Comparison of ENCODE assay signal across 8 cellular contexts in the genomic region with DNA sequence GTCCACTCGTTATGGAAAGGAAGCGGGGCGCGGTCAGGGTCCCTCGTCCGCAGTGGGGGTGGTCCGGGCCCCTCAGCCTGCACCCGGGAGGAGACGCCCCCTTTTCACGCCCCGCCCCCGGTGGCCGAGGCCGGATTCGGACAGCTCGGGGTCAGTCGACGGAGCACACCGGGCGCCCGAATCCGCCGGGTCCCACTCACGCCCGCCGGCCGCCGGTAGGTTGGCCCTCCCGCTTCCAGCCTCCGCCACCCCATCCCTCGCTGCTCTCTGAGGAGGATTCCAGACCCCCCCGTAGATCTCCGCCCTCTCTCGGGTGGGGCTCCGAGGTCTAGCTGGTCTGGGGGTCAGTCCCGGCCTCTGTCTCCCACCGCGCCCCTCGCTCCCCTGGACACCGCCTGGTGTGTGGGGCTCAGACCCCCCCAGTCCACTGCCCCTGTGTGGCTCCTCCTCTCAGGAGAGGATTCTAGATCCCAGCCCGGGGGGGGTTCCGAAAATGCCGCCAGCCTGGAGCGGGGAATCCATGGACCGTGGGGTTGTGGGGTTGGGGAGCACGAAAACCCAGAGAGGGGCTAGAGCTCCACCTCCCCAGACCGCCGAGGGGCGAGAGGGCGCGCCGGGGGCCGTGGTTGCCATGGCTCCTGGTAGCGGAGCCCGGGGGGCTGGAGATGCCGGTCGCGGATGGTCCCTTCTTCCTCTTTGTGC. TPM values are rescaled to one million over a fixed set of nuclear protein-coding genes. Genes with fewer than 3 reads are reported as not detected.
A peak's percentile ranks its signal among the peaks of the same experiment; 100 is the strongest.
DNase-seq lines count a peak whose midpoint lies in the region; ATAC-seq and TF ChIP-seq lines count a peak whose summit lies in the region.

No MANE protein-coding gene starts in this region.

- in situ Hi-C loops in mammary epithelial cell (cut with MboI; ENCODE audit: low sequenced_read_pairs in 2 of 2): no loop called here

- H3K9me3 ChIP-seq in AG04450 (ENCODE audit: control insufficient read depth, insufficient read depth, low read length): no peaks in the 10 kb centered on the region; the same call in 1 of the 2 replicates
- no peaks in the 10 kb centered on the region for H3K9me3 ChIP-seq in mammary epithelial cell (replicated peaks; ENCODE audit: insufficient read depth, low read length)

- CTCF ChIA-PET in AG04450 (lab: Charles Lee) (interaction anchor here (0.7 to 1.1 kb wide), 2 partner anchors 157 to 221 kb away, joined by 3 to 5 read pairs; no protein-coding TSS in a partner anchor), mammary epithelial cell (lab: Charles Lee; ENCODE audit: low non-redundant PET) (interaction anchor here (0.6 kb wide), 1 partner anchor 157 kb away, joined by 3 read pairs; no protein-coding TSS in a partner anchor)

- H3K36me3 ChIP-seq in mammary epithelial cell (ENCODE audit: insufficient read depth, low read length): no peaks in the 10 kb centered on the region

- no CpG with 5 or more reads among the region's 58 CpGs for WGBS in mammary epithelial cell (ENCODE audit: low coverage, missing lambda C conversion rate)

- H3K4me1 ChIP-seq in mammary epithelial cell (ENCODE audit: insufficient read depth, low read length): peaks cover 14% of the 10 kb centered on the region

- H3K79me2 ChIP-seq in mammary epithelial cell (ENCODE audit: insufficient read depth, low read length): no peaks in the 10 kb centered on the region

- H2AFZ ChIP-seq in mammary epithelial cell (ENCODE audit: low read depth, low read length): no peak overlapping the region

- H3K27ac ChIP-seq in AG04450 (ENCODE audit: low read depth, low read length): no peak overlapping the region
- H3K27ac ChIP-seq in mammary epithelial cell (ENCODE audit: insufficient read depth, low read depth, low read length): no peak overlapping the region

- peak overlapping the region; percentile 46 for H3K4me2 ChIP-seq in mammary epithelial cell (ENCODE audit: insufficient read depth, low read depth, low read length)

- no peak for DNase-seq in AG04450 (ENCODE audit: low read depth, low spot score)
- DNase-seq in mammary epithelial cell: no peak
- peak; percentile 28 for DNase-seq in midbrain (lab: John Stamatoyannopoulos, UW)
- DNase-seq in activated CD4-positive, CD25-positive, alpha-beta regulatory T cell treated with anti-CD3 and anti-CD28 coated beads, Interleukin-2, amount 50 U/mL, for 72 hours: no peak
- no peak for DNase-seq in amniotic stem cell (lab: John Stamatoyannopoulos, UW)

- no peak for TF ChIP-seq CTCF in AG04450 (IDR thresholded peaks at IDR 0.05; ENCODE audit: low read depth, low read length)
- TF ChIP-seq CTCF in mammary epithelial cell (conservative IDR thresholded peaks at IDR 0.05 in 1 of 2, IDR thresholded peaks at IDR 0.05 in 1 of 2; ENCODE audit: extremely low read depth in 1 of 2, insufficient read depth in 1 of 2, low read depth in 1 of 2, low read length in 2 of 2): no peak

- intact Hi-C loops in mammary epithelial cell (cut with micrococcal nuclease): no loop called here

- dilution Hi-C loops in mammary epithelial cell (cut with HindIII; ENCODE audit: low sequenced_read_pairs): loop anchor here (5.0 kb wide), 1 partner anchor 90 kb away; no protein-coding TSS in a partner anchor

- POLR2A ChIA-PET in AG04450 (lab: Yijun Ruan, JAX): no interaction called here

- H4K20me1 ChIP-seq in mammary epithelial cell (ENCODE audit: insufficient read depth, low read length): no peaks in the 10 kb centered on the region

- H3K9ac ChIP-seq in mammary epithelial cell (ENCODE audit: insufficient read depth, low read length): no peak overlapping the region

- peak; percentile 30 for ATAC-seq in GM21529 (IDR thresholded peaks at IDR 0.05; ENCODE audit: unreplicated experiment)
- ATAC-seq in GM21515 (IDR thresholded peaks at IDR 0.05; ENCODE audit: unreplicated experiment): no peak
- ATAC-seq in GM21360 (IDR thresholded peaks at IDR 0.05; ENCODE audit: unreplicated experiment): no peak

- H3K4me3 ChIP-seq in AG04450 (ENCODE audit: low read depth, low read length): peak overlapping the region; percentile 57
- H3K4me3 ChIP-seq in mammary epithelial cell (replicated peaks in 1 of 3; ENCODE audit: insufficient read depth in 1 of 3, low read depth in 2 of 3, low read length in 3 of 3): no peak overlapping the region

- H3K27me3 ChIP-seq in AG04450 (ENCODE audit: control insufficient read depth, insufficient read depth, low read length) (peaks cover 38% of the 10 kb centered on the region), mammary epithelial cell (ENCODE audit: insufficient read depth, low read length) (peaks cover 30% of the 10 kb centered on the region)

- BruUV-seq in mammary epithelial cell (replicated peaks; lab: Mats Ljungman, UMichigan): no TSS peak

RNA-seq across cellular contexts. Expression of a gene that starts 0.7 kb away (rescaled TPM):
- polyA plus RNA-seq in AG04450 (2011; rRNA removed): 0.25 and 0.40 TPM in 2 replicates
- 0.28 and 1.3 TPM in 2 replicates for polyA minus RNA-seq in AG04450 (2011; rRNA and poly(A)+ RNA removed)
- 1 to 10 TPM in 1 of 2 donors, not detected in 1; 3.2 TPM for total RNA-seq in mammary epithelial cell
- polyA plus RNA-seq in mammary epithelial cell: not detected
- polyA minus RNA-seq in mammary epithelial cell: not detected
